9 cellular contexts compared by ENCODE assay signal in the genomic region with DNA sequence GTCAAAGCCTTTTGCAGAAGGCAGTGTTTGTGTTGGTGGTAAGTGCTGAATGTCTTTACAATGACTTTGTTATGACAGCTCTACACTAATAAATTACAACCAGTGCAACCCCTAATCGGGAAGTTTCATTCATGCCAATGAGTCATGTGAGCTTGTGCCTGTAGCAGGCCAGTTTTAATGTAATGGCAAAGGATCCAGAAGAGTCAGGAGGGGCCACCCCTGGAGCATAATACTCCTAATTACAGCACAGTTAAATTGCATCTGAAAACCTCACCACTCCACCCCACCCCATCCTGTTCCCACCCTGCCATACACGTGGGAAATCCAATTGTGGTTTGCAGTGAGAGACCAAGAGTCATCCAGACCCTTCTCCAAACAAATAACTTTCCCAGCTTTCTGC.
DNase-seq lines count a peak whose midpoint lies in the region; ATAC-seq and TF ChIP-seq lines count a peak whose summit lies in the region.
"Had no signal": no experiment of that assay in that cellular context is flagged by ENCODE, and none has a peak within 500 bp of the region (broad histone marks: within the 10 kb centered on the region; RNA-seq: fewer than 3 reads in every experiment).

No MANE protein-coding gene starts in this region.

- peaks cover 22% of the 10 kb centered on the region for H3K4me1 Mint-ChIP-seq in Calu3 (ENCODE audit: low read depth, unreplicated experiment)
- H3K4me1 Mint-ChIP-seq in activated T-cell treated with anti-CD3 and anti-CD28 coated beads, Interleukin-2, amount 50 U/mL, for 4 hours (ENCODE audit: low read depth), result no peaks in the 10 kb centered on the region

- intact Hi-C loops in Calu3 (cut with micrococcal nuclease; ENCODE audit: unreplicated experiment), result no loop called here

- CTCF ChIA-PET in Calu3 (lab: Charles Lee), result interaction anchor here (0.9 kb wide), 1 partner anchor 76 kb away, joined by 3 read pairs; no protein-coding TSS in a partner anchor

- no TSS peak for BruUV-seq in Calu3 (replicated peaks; lab: Mats Ljungman, UMichigan)

- no peak overlapping the region for H3K4me3 Mint-ChIP-seq in Calu3 (ENCODE audit: low read depth, unreplicated experiment)
- no peak overlapping the region for H3K4me3 Mint-ChIP-seq in activated T-cell treated with anti-CD3 and anti-CD28 coated beads, Interleukin-2, amount 50 U/mL, for 4 hours

- TF ChIP-seq CTCF in Calu3 (IDR thresholded peaks at IDR 0.05; ENCODE audit: unreplicated experiment), result no peak

- ATAC-seq in HG02970 (IDR thresholded peaks at IDR 0.05; ENCODE audit: low FRiP score, unreplicated experiment), result no peak
- ATAC-seq in activated T-cell treated with anti-CD3 and anti-CD28 coated beads, Interleukin-2, amount 50 U/mL, for 4 hours, result no peak

- H3K27ac Mint-ChIP-seq in Calu3 (ENCODE audit: unreplicated experiment), result no peak overlapping the region

- H3K36me3 Mint-ChIP-seq in Calu3 (ENCODE audit: insufficient read depth, unreplicated experiment), result no peaks in the 10 kb centered on the region
- H3K36me3 Mint-ChIP-seq in activated T-cell treated with anti-CD3 and anti-CD28 coated beads, Interleukin-2, amount 50 U/mL, for 4 hours (ENCODE audit: insufficient read depth), result no peaks in the 10 kb centered on the region

- no peaks in the 10 kb centered on the region for H3K9me3 Mint-ChIP-seq in Calu3 (ENCODE audit: low read depth, unreplicated experiment)
- H3K9me3 Mint-ChIP-seq in activated T-cell treated with anti-CD3 and anti-CD28 coated beads, Interleukin-2, amount 50 U/mL, for 4 hours, result peaks cover 10% of the 10 kb centered on the region

- peak; percentile 1 for DNase-seq in Calu3
- DNase-seq in NCI-H1694 treated with DMSO at 0.1 percent for 48 hours (lab: John Stamatoyannopoulos, UW), result peak; percentile 48
- DNase-seq in T1000 (lab: John Stamatoyannopoulos, UW), result peak; percentile 36
- DNase-seq in kidney tubule cell (ENCODE audit: low spot score), result peak; percentile 85
- no peak for DNase-seq in NCI-H2171 (lab: John Stamatoyannopoulos, UW)
- no peak for DNase-seq in NCI-H526 treated with DMSO at 0.1 percent for 48 hours (lab: John Stamatoyannopoulos, UW)
- no peak for DNase-seq in activated T-cell treated with anti-CD3 and anti-CD28 coated beads, Interleukin-2, amount 50 U/mL, for 4 hours
- DNase-seq: SJCRH30 had no signal

- H3K27me3 Mint-ChIP-seq in Calu3 (ENCODE audit: unreplicated experiment), result no peaks in the 10 kb centered on the region
- H3K27me3 Mint-ChIP-seq in activated T-cell treated with anti-CD3 and anti-CD28 coated beads, Interleukin-2, amount 50 U/mL, for 4 hours (ENCODE audit: low read depth), result no peaks in the 10 kb centered on the region

Comparison
In these comparisons a context has a peak if more than half of its experiments do, and no peak if none do; other contexts are left out.
1. DNase-seq: peak in Calu3 (single experiment), NCI-H1694 treated with DMSO at 0.1 percent for 48 hours (single experiment), T1000 (single experiment) and kidney tubule cell (single experiment); none in NCI-H2171 (single experiment), NCI-H526 treated with DMSO at 0.1 percent for 48 hours (single experiment) and activated T-cell treated with anti-CD3 and anti-CD28 coated beads, Interleukin-2, amount 50 U/mL, for 4 hours (single experiment).